In genomic region chr4:186067757-186068385, GRCh38 we compare ENCODE assay signal across 1 cellular context.
TF ChIP-seq lines count a peak whose summit lies in the region.

No MANE protein-coding gene starts in this region.

TF ChIP-seq in H1, 55 proteins besides CTCF, POLR2A, EP300 and RAD21:
- no peak for TF ChIP-seq CHD1 (IDR thresholded peaks at IDR 0.05; ENCODE audit: low read depth, low read length)
- TF ChIP-seq RNF2 (IDR thresholded peaks at IDR 0.05; ENCODE audit: borderline replicate concordance, low read depth, low read length, missing control alignments, poor library complexity, severe bottlenecking), result no peak
- TF ChIP-seq KDM1A (IDR thresholded peaks at IDR 0.05; ENCODE audit: borderline replicate concordance, low read length), result no peak
- TF ChIP-seq GTF2F1 (IDR thresholded peaks at IDR 0.05; ENCODE audit: borderline replicate concordance, low read depth, low read length), result no peak
- no peak for TF ChIP-seq BCL11A (IDR thresholded peaks at IDR 0.05; ENCODE audit: low read depth in 2 of 2, low read length in 2 of 2)
- no peak for TF ChIP-seq POLR2AphosphoS5 (IDR thresholded peaks at IDR 0.05; ENCODE audit: low read depth, low read length)
- TF ChIP-seq CREB1 (IDR thresholded peaks at IDR 0.05), result no peak
- TF ChIP-seq CHD7 (IDR thresholded peaks at IDR 0.05; ENCODE audit: insufficient replicate concordance, low read length), result no peak
- TF ChIP-seq RXRA (IDR thresholded peaks at IDR 0.05; ENCODE audit: insufficient read depth, low read depth, low read length), result no peak
- TF ChIP-seq SUZ12 (IDR thresholded peaks at IDR 0.05; ENCODE audit: low read length), result no peak
- no peak for TF ChIP-seq EGR1 (IDR thresholded peaks at IDR 0.05; ENCODE audit: borderline replicate concordance, low read depth, low read length)
- no peak for TF ChIP-seq ZNF274 (IDR thresholded peaks at IDR 0.05; ENCODE audit: borderline replicate concordance, extremely low read depth, low read length)
- TF ChIP-seq SIX5 (IDR thresholded peaks at IDR 0.05; ENCODE audit: low read depth, low read length), result no peak
- TF ChIP-seq HDAC6 (IDR thresholded peaks at IDR 0.05; ENCODE audit: low read depth, low read length), result no peak
- TF ChIP-seq SRF (IDR thresholded peaks at IDR 0.05; ENCODE audit: low read depth, low read length), result no peak
- TF ChIP-seq MAX (IDR thresholded peaks at IDR 0.05), result no peak
- no peak for TF ChIP-seq KDM5A (IDR thresholded peaks at IDR 0.05; ENCODE audit: low read length)
- no peak for TF ChIP-seq TAF7 (optimal IDR thresholded peaks at IDR 0.05; ENCODE audit: borderline replicate concordance, low read depth, low read length)
- TF ChIP-seq YY1 (IDR thresholded peaks at IDR 0.05; ENCODE audit: low read depth, low read length), result no peak
- TF ChIP-seq, protein P1, sequence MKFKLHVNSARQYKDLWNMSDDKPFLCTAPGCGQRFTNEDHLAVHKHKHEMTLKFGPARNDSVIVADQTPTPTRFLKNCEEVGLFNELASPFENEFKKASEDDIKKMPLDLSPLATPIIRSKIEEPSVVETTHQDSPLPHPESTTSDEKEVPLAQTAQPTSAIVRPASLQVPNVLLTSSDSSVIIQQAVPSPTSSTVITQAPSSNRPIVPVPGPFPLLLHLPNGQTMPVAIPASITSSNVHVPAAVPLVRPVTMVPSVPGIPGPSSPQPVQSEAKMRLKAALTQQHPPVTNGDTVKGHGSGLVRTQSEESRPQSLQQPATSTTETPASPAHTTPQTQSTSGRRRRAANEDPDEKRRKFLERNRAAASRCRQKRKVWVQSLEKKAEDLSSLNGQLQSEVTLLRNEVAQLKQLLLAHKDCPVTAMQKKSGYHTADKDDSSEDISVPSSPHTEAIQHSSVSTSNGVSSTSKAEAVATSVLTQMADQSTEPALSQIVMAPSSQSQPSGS (IDR thresholded peaks at IDR 0.05; ENCODE audit: low read length), result no peak
